ENCODE assay signal across 17 cellular contexts in the genomic region with DNA sequence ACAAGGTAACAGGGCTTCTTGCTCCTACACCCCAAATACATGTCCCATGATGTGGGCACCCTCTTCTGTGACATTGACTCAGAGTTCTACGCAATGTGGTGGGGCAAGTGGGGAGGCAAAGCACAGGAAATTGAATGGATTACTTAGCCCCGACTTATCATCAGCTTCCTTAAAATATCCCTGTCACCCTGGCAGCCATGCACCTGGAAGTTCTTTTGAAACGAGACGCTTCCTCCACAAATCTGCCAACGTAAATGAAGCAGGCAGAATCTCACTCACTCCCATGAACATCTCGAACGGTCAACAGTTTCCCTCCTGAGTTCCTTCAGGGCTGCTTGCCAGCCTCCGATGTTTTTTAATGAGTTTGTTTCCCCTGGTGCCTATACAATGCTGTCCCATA. TPM values are rescaled to one million over a fixed set of nuclear protein-coding genes. Genes with fewer than 3 reads are reported as not detected.
DNase-seq lines count a peak whose midpoint lies in the region; ATAC-seq and TF ChIP-seq lines count a peak whose summit lies in the region.
"Had no signal": no experiment of that assay in that cellular context is flagged by ENCODE, and none has a peak within 500 bp of the region (broad histone marks: within the 10 kb centered on the region; RNA-seq: fewer than 3 reads in every experiment).

No MANE protein-coding gene starts in this region.

- intact Hi-C loops in cardiac septum (cut with DNase I) = no loop called here

- DNase-seq in ACHN (peak; percentile 19), HK-2 (ENCODE audit: unreplicated experiment) (peak; percentile 4), coronary artery (ENCODE audit: low spot score) (peak; percentile 14), mesendoderm (peak; percentile 23), progenitor cell of endocrine pancreas (ENCODE audit: low spot score, unreplicated experiment) (no peak), cardiac septum (ENCODE audit: low spot score) (no peak)
- DNase-seq: CD4-positive, CD25-positive, alpha-beta regulatory T cell; DMS79; NCI-H1092 treated with DMSO at 0.1 percent for 48 hours; NCI-H1436 treated with DMSO at 0.1 percent for 48 hours; NCI-H1930; NCI-H748 treated with DMSO at 0.1 percent for 48 hours had no signal

- TF ChIP-seq CTCF in coronary artery (IDR thresholded peaks at IDR 0.05) (no peak), progenitor cell of endocrine pancreas (IDR thresholded peaks at IDR 0.05; ENCODE audit: unreplicated experiment) (no peak)

- no peak overlapping the region for H3K4ac ChIP-seq in mesendoderm (ENCODE audit: low read depth, low read length)

- H3K4me1 Mint-ChIP-seq in progenitor cell of endocrine pancreas (ENCODE audit: low read depth) = no peaks in the 10 kb centered on the region
- H3K4me1 Mint-ChIP-seq: CD4-positive, CD25-positive, alpha-beta regulatory T cell had no signal

- no peak overlapping the region for H2BK120ac ChIP-seq in mesendoderm (ENCODE audit: low read depth, low read length)

- ATAC-seq in GM18861 (IDR thresholded peaks at IDR 0.05; ENCODE audit: unreplicated experiment) = no peak
- ATAC-seq: A549, GM12878, Panc1, SK-N-SH treated with all-trans-retinoic acid at 6 μM for 48 hours had no signal

- H3K56ac ChIP-seq in mesendoderm (ENCODE audit: low read length) = no peak overlapping the region

- H3K18ac ChIP-seq in mesendoderm (ENCODE audit: low read length) = no peak overlapping the region

- WGBS in mesendoderm (ENCODE audit: extremely low coverage, insufficient coverage, low lambda C conversion rate) = no CpG with 5 or more reads among the region's 8 CpGs

- H4K5ac ChIP-seq in mesendoderm (ENCODE audit: low read length) = no peak overlapping the region

- no peak overlapping the region for H3K4me2 ChIP-seq in mesendoderm (ENCODE audit: low read length)
- H3K4me2 ChIP-seq: A549 had no signal

- H3K36me3 ChIP-seq in mesendoderm (ENCODE audit: control insufficient read depth, insufficient read depth, low read length) = no peaks in the 10 kb centered on the region

- H3K23ac ChIP-seq in mesendoderm (ENCODE audit: low read length) = no peak overlapping the region

- no peak overlapping the region for H3K9ac ChIP-seq in mesendoderm (ENCODE audit: low read length)

- no peaks in the 10 kb centered on the region for H3K27me3 Mint-ChIP-seq in progenitor cell of endocrine pancreas
- H3K27me3 Mint-ChIP-seq: CD4-positive, CD25-positive, alpha-beta regulatory T cell had no signal

- no peak overlapping the region for H3K4me3 Mint-ChIP-seq in progenitor cell of endocrine pancreas (ENCODE audit: low read depth)
- H3K4me3 Mint-ChIP-seq: CD4-positive, CD25-positive, alpha-beta regulatory T cell had no signal

- H3K27ac Mint-ChIP-seq in progenitor cell of endocrine pancreas = no peak overlapping the region
- H3K27ac Mint-ChIP-seq: CD4-positive, CD25-positive, alpha-beta regulatory T cell had no signal

- no peak overlapping the region for H3K4me3 ChIP-seq in coronary artery
- H3K4me3 ChIP-seq in mesendoderm (ENCODE audit: low read length) = no peak overlapping the region
- H3K4me3 ChIP-seq: A549, GM12878 had no signal

- no peaks in the 10 kb centered on the region for H3K27me3 ChIP-seq in mesendoderm (ENCODE audit: insufficient read depth, low read length, poor library complexity)

- H3K4me1 ChIP-seq in mesendoderm (ENCODE audit: control insufficient read depth, low read depth, low read length) = no peaks in the 10 kb centered on the region
- H3K4me1 ChIP-seq: A549 had no signal

- no peak overlapping the region for H4K8ac ChIP-seq in mesendoderm (ENCODE audit: low read depth, low read length)

- in situ Hi-C loops in ACHN (cut with HindIII; ENCODE audit: low pct_ligation_motif_present, low pct_unique_long_range_greater_than_20kb, low sequenced_read_pairs) = no loop called here

- no peak overlapping the region for H2AK5ac ChIP-seq in mesendoderm (ENCODE audit: low read length)

- no peaks in the 10 kb centered on the region for H3K79me1 ChIP-seq in mesendoderm (ENCODE audit: low read length)

- no peak overlapping the region for H2BK15ac ChIP-seq in mesendoderm (replicated peaks; ENCODE audit: low read depth)

- H3K27ac ChIP-seq in coronary artery (no peak overlapping the region), mesendoderm (ENCODE audit: low read depth, low read length) (no peak overlapping the region)
- H3K27ac ChIP-seq: A549 had no signal

- H2BK5ac ChIP-seq in mesendoderm (ENCODE audit: low read length) = no peak overlapping the region

- H3K36me3 Mint-ChIP-seq in progenitor cell of endocrine pancreas (ENCODE audit: insufficient read depth) = peaks cover 11% of the 10 kb centered on the region

- no peaks in the 10 kb centered on the region for H3K79me2 ChIP-seq in mesendoderm (ENCODE audit: control insufficient read depth, insufficient read depth, low read length)

- peaks cover 4% of the 10 kb centered on the region for H3K9me3 Mint-ChIP-seq in progenitor cell of endocrine pancreas (ENCODE audit: low read depth)

RNA-seq across cellular contexts. Expression of gene RNFT2, which starts 33.5 kb away (rescaled TPM):
- polyA plus RNA-seq in mesendoderm (2013, experiment 1 of 2) = 8.2 TPM
- 9.1 TPM for polyA plus RNA-seq in mesendoderm (2013, experiment 2 of 2)
- total RNA-seq in progenitor cell of endocrine pancreas (31.6 and 32.1 TPM in 2 replicates), cardiac septum (0.78 TPM)

RNA-seq across cellular contexts. Expression of gene SPRING1, which starts 33.8 kb away (rescaled TPM):
- polyA plus RNA-seq in mesendoderm (2013, experiment 1 of 2) = 23.4 TPM
- polyA plus RNA-seq in mesendoderm (2013, experiment 2 of 2) = 22.5 TPM
- total RNA-seq in progenitor cell of endocrine pancreas (63.2 and 64.4 TPM in 2 replicates), cardiac septum (10.5 TPM)

Comparison
In these comparisons a context has a peak if more than half of its experiments do, and no peak if none do; other contexts are left out.
1. DNase-seq: peak in ACHN (single experiment), HK-2 (single experiment), coronary artery (single experiment) and mesendoderm (single experiment); none in progenitor cell of endocrine pancreas (single experiment) and cardiac septum (single experiment).
2. RNA of gene RNFT2, which starts 33.5 kb away (total RNA-seq): 31.6 to 32.1 TPM in progenitor cell of endocrine pancreas; 0.78 TPM in cardiac septum (single experiment); every median in the first group is over 10 times any median in the second.